In genomic region chr7:111753968-111754367, GRCh38 we compare ENCODE assay signal across 20 cellular contexts.
DNase-seq lines count a peak whose midpoint lies in the region; ATAC-seq and TF ChIP-seq lines count a peak whose summit lies in the region.
"Had no signal": no experiment of that assay in that cellular context is flagged by ENCODE, and none has a peak within 500 bp of the region (broad histone marks: within the 10 kb centered on the region; RNA-seq: fewer than 3 reads in every experiment).

No MANE protein-coding gene starts in this region.

- no peak for TF ChIP-seq CTCF in epithelial cell of esophagus (IDR thresholded peaks at IDR 0.05; ENCODE audit: insufficient read depth, low read depth, low read length, missing control alignments)
- no peak for TF ChIP-seq CTCF in nephron (IDR thresholded peaks at IDR 0.05; ENCODE audit: unreplicated experiment in 3 of 3)

- H3K4me1 Mint-ChIP-seq in nephron = peaks cover 34% of the 10 kb centered on the region
- H3K4me1 Mint-ChIP-seq: activated CD4-positive, alpha-beta T cell treated with anti-CD3 and anti-CD28 coated beads for 36 hours had no signal

- H3K9me3 Mint-ChIP-seq in nephron = no peaks in the 10 kb centered on the region
- H3K9me3 Mint-ChIP-seq: activated naive CD4-positive, alpha-beta T cell treated with anti-CD3 and anti-CD28 coated beads for 36 hours; effector memory CD8-positive, alpha-beta T cell; natural killer cell treated with Interleukin-12 subunit alpha and Interleukin-12 subunit beta and Interleukin-15 and Interleukin-18, amount 100 ng/mL, for 72 hours had no signal

- ATAC-seq in HG03520 (IDR thresholded peaks at IDR 0.05; ENCODE audit: unreplicated experiment) (no peak), HG03439 (IDR thresholded peaks at IDR 0.05; ENCODE audit: unreplicated experiment) (no peak)
- ATAC-seq: activated CD4-positive, alpha-beta T cell treated with anti-CD3 and anti-CD28 coated beads for 36 hours; effector memory CD8-positive, alpha-beta T cell had no signal

- DNase-seq in DMS79 (lab: John Stamatoyannopoulos, UW) = peak; percentile 81
- peak; percentile 16 for DNase-seq in RKO (ENCODE audit: low spot score)
- peak; percentile 19 for DNase-seq in epithelial cell of esophagus (ENCODE audit: low read depth)
- DNase-seq in inferior parietal cortex (ENCODE audit: extremely low spot score) = no peak
- DNase-seq in NCI-H1930 (lab: John Stamatoyannopoulos, UW) = no peak
- DNase-seq: activated CD4-positive, alpha-beta T cell treated with anti-CD3 and anti-CD28 coated beads for 36 hours; activated naive CD4-positive, alpha-beta T cell treated with anti-CD3 and anti-CD28 coated beads for 36 hours; activated T-cell treated with anti-CD3 and anti-CD28 coated beads, Interleukin-2, amount 50 U/mL, for 48 hours; aorta; effector memory CD8-positive, alpha-beta T cell; GDM1; MV-4-11; NCI-H1694; SHP77 treated with DMSO at 0.1 percent for 48 hours had no signal

- H3K27me3 Mint-ChIP-seq in nephron (ENCODE audit: low read depth) = no peaks in the 10 kb centered on the region

- H3K4me3 Mint-ChIP-seq in nephron = no peak overlapping the region
- H3K4me3 Mint-ChIP-seq: activated CD4-positive, alpha-beta T cell treated with anti-CD3 and anti-CD28 coated beads for 36 hours; activated naive CD4-positive, alpha-beta T cell treated with anti-CD3 and anti-CD28 coated beads for 36 hours; effector memory CD8-positive, alpha-beta T cell; mesothelial cell of epicardium; natural killer cell treated with Interleukin-12 subunit alpha and Interleukin-12 subunit beta and Interleukin-15 and Interleukin-18, amount 100 ng/mL, for 72 hours had no signal

- peak overlapping the region; percentile 75 to 85 (median 76) for H3K27ac Mint-ChIP-seq in nephron
- H3K27ac Mint-ChIP-seq: activated CD4-positive, alpha-beta T cell treated with anti-CD3 and anti-CD28 coated beads for 36 hours; activated naive CD4-positive, alpha-beta T cell treated with anti-CD3 and anti-CD28 coated beads for 36 hours; effector memory CD8-positive, alpha-beta T cell; mesothelial cell of epicardium; natural killer cell treated with Interleukin-12 subunit alpha and Interleukin-12 subunit beta and Interleukin-15 and Interleukin-18, amount 100 ng/mL, for 72 hours had no signal

- H3K36me3 Mint-ChIP-seq in nephron (ENCODE audit: low read depth) = peaks cover 42% of the 10 kb centered on the region
- H3K36me3 Mint-ChIP-seq: natural killer cell treated with Interleukin-12 subunit alpha and Interleukin-12 subunit beta and Interleukin-15 and Interleukin-18, amount 100 ng/mL, for 72 hours had no signal

- no peak overlapping the region for H3K4me3 ChIP-seq in epithelial cell of esophagus (ENCODE audit: low read length)
- H3K4me3 ChIP-seq: thoracic aorta had no signal

Comparison
In these comparisons a context has a peak if more than half of its experiments do, and no peak if none do; other contexts are left out.
1. DNase-seq: peak in DMS79 (single experiment), RKO (single experiment) and epithelial cell of esophagus (single experiment); none in inferior parietal cortex (single experiment) and NCI-H1930 (0 of 2).